1 cellular context compared by ENCODE assay signal in genomic region chr15:48946088-48946839, GRCh38.
TF ChIP-seq lines count a peak whose summit lies in the region.

No MANE protein-coding gene starts in this region.

TF ChIP-seq in IMR-90, 13 proteins besides CTCF, POLR2A, EP300 and RAD21 (continued from another document):
- TF ChIP-seq USF2 (IDR thresholded peaks at IDR 0.05; ENCODE audit: low read depth, low read length), result no peak
- no peak for TF ChIP-seq CHD1 (IDR thresholded peaks at IDR 0.05; ENCODE audit: low read depth, low read length)
- TF ChIP-seq FOS (IDR thresholded peaks at IDR 0.05; ENCODE audit: low read depth, low read length), result peak; percentile 74
- no peak for TF ChIP-seq BHLHE40 (IDR thresholded peaks at IDR 0.05; ENCODE audit: low read depth, low read length)
- TF ChIP-seq NFE2L2 (IDR thresholded peaks at IDR 0.05; ENCODE audit: low read depth, low read length), result peak; percentile 62; the same call in 1 of the 2 replicates
- TF ChIP-seq MAFK (IDR thresholded peaks at IDR 0.05; ENCODE audit: low read depth, low read length), result 0 out of 2 replicates have a peak, but pooled peaks have one; percentile 19
